In genomic region chr7:818031-818699, GRCh38 we compare ENCODE assay signal across 8 cellular contexts. TPM values are rescaled to one million over a fixed set of nuclear protein-coding genes. Genes with fewer than 3 reads are reported as not detected.
DNase-seq lines count a peak whose midpoint lies in the region; ATAC-seq, FAIRE-seq and TF ChIP-seq lines count a peak whose summit lies in the region.

No MANE protein-coding gene starts in this region.

- peak overlapping the region; percentile 19 for H3K27ac Mint-ChIP-seq in Caco-2 (ENCODE audit: unreplicated experiment)
- H3K27ac Mint-ChIP-seq in activated CD8-positive, alpha-beta T cell treated with anti-CD3 and anti-CD28 coated beads for 36 hours = peak overlapping the region; percentile 90

- no peak for FAIRE-seq in frontal cortex (lab: Jason Lieb, UNC)

- H3K9me3 Mint-ChIP-seq in Caco-2 (ENCODE audit: unreplicated experiment) = no peaks in the 10 kb centered on the region
- no peaks in the 10 kb centered on the region for H3K9me3 Mint-ChIP-seq in activated CD8-positive, alpha-beta T cell treated with anti-CD3 and anti-CD28 coated beads for 36 hours

- POLR2A ChIA-PET in Caco-2 (lab: Charles Lee) = no interaction called here
- POLR2A ChIA-PET in activated CD8-positive, alpha-beta T cell treated with anti-CD3 and anti-CD28 coated beads for 36 hours (lab: Charles Lee) = interaction anchor here (0.7 to 2.6 kb wide), 4 partner anchors 14 to 54 kb away, joined by 3 to 14 read pairs (median 5); partner anchors contain the start of gene SUN1

- H3K9ac ChIP-seq in iPS-18a (ENCODE audit: low read length) = no peak overlapping the region

- peaks cover 20% of the 10 kb centered on the region for H3K4me1 Mint-ChIP-seq in Caco-2 (ENCODE audit: low read depth, unreplicated experiment)
- H3K4me1 Mint-ChIP-seq in activated CD8-positive, alpha-beta T cell treated with anti-CD3 and anti-CD28 coated beads for 36 hours (ENCODE audit: low read depth) = peaks cover 52% of the 10 kb centered on the region

- no peak overlapping the region for H3K27ac ChIP-seq in iPS-18a (ENCODE audit: low read length)

- H3K9me3 ChIP-seq in Caco-2 (no peaks in the 10 kb centered on the region), iPS-18a (ENCODE audit: control insufficient read depth, low read depth, low read length) (no peaks in the 10 kb centered on the region)

- peaks cover 40% of the 10 kb centered on the region for H3K36me3 Mint-ChIP-seq in Caco-2 (ENCODE audit: insufficient read depth, unreplicated experiment)
- peaks cover 22% of the 10 kb centered on the region for H3K36me3 Mint-ChIP-seq in activated CD8-positive, alpha-beta T cell treated with anti-CD3 and anti-CD28 coated beads for 36 hours (ENCODE audit: low read depth)

- H3K27me3 ChIP-seq in Caco-2 (replicated peaks; ENCODE audit: control insufficient read depth, insufficient read depth, low read length) = no peaks in the 10 kb centered on the region
- H3K27me3 ChIP-seq in iPS-18a (ENCODE audit: control insufficient read depth, insufficient read depth, low read length) = no peaks in the 10 kb centered on the region

- intact Hi-C loops in Caco-2 (cut with micrococcal nuclease; ENCODE audit: unreplicated experiment) = loop anchor here (5.0 kb wide), 1 partner anchor 54 kb away; no protein-coding TSS in a partner anchor
- intact Hi-C loops in activated CD8-positive, alpha-beta T cell treated with anti-CD3 and anti-CD28 coated beads for 36 hours (cut with micrococcal nuclease) = no loop called here

- H3K4me3 Mint-ChIP-seq in Caco-2 (ENCODE audit: unreplicated experiment) = peak overlapping the region; percentile 95
- peak overlapping the region; percentile 93 for H3K4me3 Mint-ChIP-seq in activated CD8-positive, alpha-beta T cell treated with anti-CD3 and anti-CD28 coated beads for 36 hours

- H3K4me1 ChIP-seq in Caco-2 (no peaks in the 10 kb centered on the region), iPS-18a (ENCODE audit: control insufficient read depth, low read depth, low read length) (peaks cover 10% of the 10 kb centered on the region)

- H3K4me3 ChIP-seq in Caco-2 (ENCODE audit: low read depth, low read length) (no peak overlapping the region), iPS-18a (ENCODE audit: low read length) (peak overlapping the region; percentile 78)

- peak; percentile 26 to 46 for TF ChIP-seq CTCF in Caco-2 (IDR thresholded peaks at IDR 0.05; ENCODE audit: insufficient read depth in 1 of 2, low read depth in 1 of 2, low read length in 1 of 2, severe bottlenecking in 1 of 2, unreplicated experiment in 1 of 2)
- peak; percentile 61 for TF ChIP-seq CTCF in activated CD8-positive, alpha-beta T cell treated with anti-CD3 and anti-CD28 coated beads for 36 hours (IDR thresholded peaks at IDR 0.05)

- no TSS peak for BruUV-seq in Caco-2 (replicated peaks; lab: Mats Ljungman, UMichigan)

- H3K36me3 ChIP-seq in Caco-2 (ENCODE audit: control insufficient read depth, insufficient read depth, low read length) (peaks cover 5% of the 10 kb centered on the region), iPS-18a (ENCODE audit: control insufficient read depth, low read depth, low read length) (no peaks in the 10 kb centered on the region)

- H3K27me3 Mint-ChIP-seq in Caco-2 (ENCODE audit: insufficient read depth, unreplicated experiment) = no peaks in the 10 kb centered on the region
- H3K27me3 Mint-ChIP-seq in activated CD8-positive, alpha-beta T cell treated with anti-CD3 and anti-CD28 coated beads for 36 hours = peaks cover 9% of the 10 kb centered on the region

- DNase-seq in Caco-2 (no peak), HT1080 (ENCODE audit: low read depth) (peak; percentile 46), NCI-H1694 treated with DMSO at 0.1 percent for 48 hours (lab: John Stamatoyannopoulos, UW) (no peak), T-helper 9 cell (no peak), frontal cortex (ENCODE audit: low spot score in 2 of 2) (no peak)
- peak; percentile 19 for DNase-seq in activated CD8-positive, alpha-beta T cell treated with anti-CD3 and anti-CD28 coated beads for 36 hours

- ATAC-seq in activated CD8-positive, alpha-beta T cell treated with anti-CD3 and anti-CD28 coated beads for 36 hours = no peak
- no peak for ATAC-seq in GM21723 (IDR thresholded peaks at IDR 0.05; ENCODE audit: unreplicated experiment)

- CTCF ChIA-PET in Caco-2 (lab: Charles Lee) = interaction anchor here (0.6 to 2.0 kb wide), 3 partner anchors 18 to 67 kb away, joined by 3 to 13 read pairs (median 4); no protein-coding TSS in a partner anchor
- CTCF ChIA-PET in activated CD8-positive, alpha-beta T cell treated with anti-CD3 and anti-CD28 coated beads for 36 hours (lab: Charles Lee) = interaction anchor here (0.7 to 1.9 kb wide), 8 partner anchors 10 to 55 kb away, joined by 3 to 9 read pairs (median 4); partner anchors contain the start of gene SUN1

RNA-seq across cellular contexts. Expression of gene SUN1, which starts 14.1 kb away (rescaled TPM):
- 141 and 146 TPM in 2 replicates for total RNA-seq in Caco-2 (2022)
- total RNA-seq in HT1080 (2014; rRNA removed; shearing (Covaris generic)) = 81.8 and 130 TPM in 2 replicates
- polyA plus RNA-seq in HT1080 (2015; cell fraction: cytosol; rRNA removed) = 112 and 125 TPM in 2 replicates
- polyA plus RNA-seq in HT1080 (2015; cell fraction: nucleus; rRNA removed) = 422 and 443 TPM in 2 replicates
- 10 to 100 TPM; 71.3 to 71.6 TPM for total RNA-seq in activated CD8-positive, alpha-beta T cell treated with anti-CD3 and anti-CD28 coated beads for 36 hours
- 103 TPM for total RNA-seq in frontal cortex

RNA-seq across cellular contexts. Expression of gene GET4, which starts 58.2 kb away (rescaled TPM):
- total RNA-seq in Caco-2 (2022) (124 and 130 TPM in 2 replicates), frontal cortex (20.8 TPM)
- total RNA-seq in HT1080 (2014; rRNA removed; shearing (Covaris generic)) = 48.0 and 51.0 TPM in 2 replicates
- 27.4 and 32.5 TPM in 2 replicates for polyA plus RNA-seq in HT1080 (2015; cell fraction: cytosol; rRNA removed)
- 48.7 and 53.2 TPM in 2 replicates for polyA plus RNA-seq in HT1080 (2015; cell fraction: nucleus; rRNA removed)
- total RNA-seq in activated CD8-positive, alpha-beta T cell treated with anti-CD3 and anti-CD28 coated beads for 36 hours = 10 to 100 TPM; 20.6 to 31.9 TPM

Comparison
In these comparisons a context has a peak if more than half of its experiments do, and no peak if none do; other contexts are left out.
1. DNase-seq: peak in HT1080 (single experiment) and activated CD8-positive, alpha-beta T cell treated with anti-CD3 and anti-CD28 coated beads for 36 hours (single experiment); none in Caco-2 (0 of 2), NCI-H1694 treated with DMSO at 0.1 percent for 48 hours (single experiment), T-helper 9 cell (single experiment) and frontal cortex (0 of 2).